ENCODE assay signal across 11 cellular contexts in the genomic region with DNA sequence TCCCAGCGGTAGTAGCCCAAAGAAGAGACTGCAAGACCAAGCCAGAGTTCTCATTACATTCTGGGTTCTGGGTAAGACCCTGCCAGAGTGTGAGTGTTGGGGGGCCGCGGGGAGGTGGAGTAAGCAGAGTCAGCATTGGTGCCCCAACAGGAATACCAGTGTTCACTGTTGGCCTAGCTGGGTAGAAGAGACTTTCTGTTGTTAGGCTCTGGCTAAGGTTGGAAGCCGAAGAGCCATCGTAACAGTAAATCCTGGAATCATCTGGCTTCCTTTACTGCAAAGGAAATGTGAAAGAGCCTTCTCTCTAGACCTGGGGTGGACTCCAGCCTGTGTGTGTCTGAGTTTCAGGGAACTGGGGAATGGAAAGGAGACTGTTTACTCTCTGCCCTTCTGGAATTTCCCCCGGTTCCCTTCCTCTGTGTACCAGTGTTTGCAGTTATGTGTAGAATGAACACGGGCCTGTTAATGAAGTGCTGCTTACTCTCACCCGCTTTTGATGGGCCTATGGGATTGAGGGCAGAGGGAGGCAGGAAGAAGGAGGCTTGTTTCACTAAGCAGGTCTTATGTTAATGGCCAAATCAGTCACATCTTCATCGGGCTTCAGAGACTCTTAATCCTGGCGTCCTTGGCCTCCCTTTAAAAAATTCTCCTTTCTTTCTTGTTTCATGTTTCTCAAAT.
DNase-seq lines count a peak whose midpoint lies in the region; ATAC-seq, FAIRE-seq and TF ChIP-seq lines count a peak whose summit lies in the region.
"Had no signal": no experiment of that assay in that cellular context is flagged by ENCODE, and none has a peak within 500 bp of the region (broad histone marks: within the 10 kb centered on the region; RNA-seq: fewer than 3 reads in every experiment).

No MANE protein-coding gene starts in this region.

- TF ChIP-seq EP300 in GM12878 (IDR thresholded peaks at IDR 0.05; ENCODE audit: borderline replicate concordance in 1 of 2, control insufficient read depth in 1 of 2, low read depth in 2 of 2, low read length in 2 of 2) = no peak

- no peak for FAIRE-seq in GM12878 (lab: Jason Lieb, UNC)

- H3K27me3 ChIP-seq in OCI-LY3 (ENCODE audit: low read depth, low read length) = no peaks in the 10 kb centered on the region
- no peaks in the 10 kb centered on the region for H3K27me3 ChIP-seq in GM12878 (replicated peaks in 1 of 2; ENCODE audit: control insufficient read depth in 2 of 2, insufficient read depth in 2 of 2, low read length in 1 of 2)
- no peaks in the 10 kb centered on the region for H3K27me3 ChIP-seq in lower lobe of right lung (ENCODE audit: low read depth)

- no peak overlapping the region for H3K9ac ChIP-seq in OCI-LY3 (ENCODE audit: low read length)
- no peak overlapping the region for H3K9ac ChIP-seq in GM12878 (ENCODE audit: control insufficient read depth, insufficient read depth, low read length)
- H3K9ac ChIP-seq: KMS-11, parathyroid adenoma had no signal

- no peaks in the 10 kb centered on the region for H4K20me1 ChIP-seq in OCI-LY3 (ENCODE audit: insufficient read depth, low read length)
- H4K20me1 ChIP-seq in GM12878 (ENCODE audit: control insufficient read depth, insufficient read depth) = no peaks in the 10 kb centered on the region

- no peak for TF ChIP-seq POLR2A in GM12878 (IDR thresholded peaks at IDR 0.05; ENCODE audit: low read depth, low read length)

- TF ChIP-seq CTCF in OCI-LY3 (IDR thresholded peaks at IDR 0.05; ENCODE audit: low read depth, low read length) (no peak), GM12878 (IDR thresholded peaks at IDR 0.05 in 2 of 3, conservative IDR thresholded peaks at IDR 0.05 in 1 of 3; ENCODE audit: control insufficient read depth in 2 of 3, extremely low read depth in 1 of 3, insufficient read depth in 1 of 3, low read depth in 3 of 3, low read length in 3 of 3) (no peak), lower lobe of right lung (IDR thresholded peaks at IDR 0.05) (no peak)

- in situ Hi-C loops in GM12878 (cut with MboI) = no loop called here

- no peaks in the 10 kb centered on the region for H3K9me3 ChIP-seq in OCI-LY3 (ENCODE audit: insufficient read depth, low read length)
- no peaks in the 10 kb centered on the region for H3K9me3 ChIP-seq in GM12878 (replicated peaks; ENCODE audit: control insufficient read depth, insufficient read depth, low read length)
- no peaks in the 10 kb centered on the region for H3K9me3 ChIP-seq in lower lobe of right lung

- RAD21 ChIA-PET in GM12878 (lab: Charles Lee; ENCODE audit: unreplicated experiment) = no interaction called here

- no TSS peak for BruUV-seq in GM12878 (replicated peaks; lab: Mats Ljungman, UMichigan)

- DNase-seq in GM12878 (ENCODE audit: low read depth, low spot score) = no peak
- no peak for DNase-seq in lower lobe of right lung
- DNase-seq in HPDE6-E6E7 (ENCODE audit: extremely low spot score) = no peak
- DNase-seq in activated CD4-positive, alpha-beta T cell treated with anti-CD3 and anti-CD28 coated beads, Interleukin-2, amount 50 U/mL, for 48 hours = no peak
- DNase-seq: DMS 273 treated with DMSO at 0.1 percent for 48 hours, RPMI8226 had no signal

- intact Hi-C loops in GM12878 (cut with micrococcal nuclease; ENCODE audit: unreplicated experiment) = no loop called here
- intact Hi-C loops in lower lobe of right lung (cut with DNase I) = no loop called here

- no peaks in the 10 kb centered on the region for H3K36me3 ChIP-seq in OCI-LY3 (replicated peaks; ENCODE audit: low read depth, low read length)
- no peaks in the 10 kb centered on the region for H3K36me3 ChIP-seq in GM12878 (ENCODE audit: control insufficient read depth in 2 of 2, insufficient read depth in 2 of 2, low read length in 1 of 2)
- peaks cover 6% of the 10 kb centered on the region for H3K36me3 ChIP-seq in lower lobe of right lung

- SMC1A ChIA-PET in GM12878 (lab: Charles Lee; ENCODE audit: uncharacterized antibody, unreplicated experiment) = no interaction called here

- no peaks in the 10 kb centered on the region for H3K79me2 ChIP-seq in OCI-LY3 (ENCODE audit: low read length)
- no peaks in the 10 kb centered on the region for H3K79me2 ChIP-seq in GM12878 (ENCODE audit: control insufficient read depth, insufficient read depth, low read length)

- H3K4me1 ChIP-seq in OCI-LY3 (ENCODE audit: low read length) (peaks cover 14% of the 10 kb centered on the region), GM12878 (ENCODE audit: control insufficient read depth, insufficient read depth, low read length) (peaks cover 2% of the 10 kb centered on the region; the same call in 1 of the 2 replicates), lower lobe of right lung (peaks cover 33% of the 10 kb centered on the region)
- H3K4me1 ChIP-seq: parathyroid adenoma had no signal

- H2AFZ ChIP-seq in OCI-LY3 (ENCODE audit: low read depth, low read length) (no peak overlapping the region), GM12878 (ENCODE audit: control insufficient read depth, low read depth, low read length) (no peak overlapping the region)
- H2AFZ ChIP-seq: parathyroid adenoma had no signal

- POLR2A ChIA-PET in GM12878 (lab: Charles Lee) = interaction anchor here (0.7 to 0.8 kb wide), 2 partner anchors 59 to 88 kb away, joined by 3 to 7 read pairs; no protein-coding TSS in a partner anchor

- TF ChIP-seq RAD21 in GM12878 (IDR thresholded peaks at IDR 0.05; ENCODE audit: insufficient read depth, low read depth, low read length) = no peak

- H3K4me2 ChIP-seq in OCI-LY3 (ENCODE audit: low read length) = peak overlapping the region; percentile 35
- no peak overlapping the region for H3K4me2 ChIP-seq in GM12878 (ENCODE audit: control insufficient read depth, insufficient read depth)
- H3K4me2 ChIP-seq: KMS-11 had no signal

- H3K4me3 ChIP-seq in OCI-LY3 (ENCODE audit: low read length) (no peak overlapping the region), GM12878 (no peak overlapping the region), lower lobe of right lung (no peak overlapping the region)

- H3K27ac ChIP-seq in OCI-LY3 (ENCODE audit: low read length) = no peak overlapping the region
- H3K27ac ChIP-seq in GM12878 (ENCODE audit: control insufficient read depth, insufficient read depth) = no peak overlapping the region
- H3K27ac ChIP-seq in lower lobe of right lung = peak overlapping the region; percentile 26
- peak overlapping the region; percentile 5 for H3K27ac ChIP-seq in temporal lobe (ENCODE audit: low read depth, low read length)
- H3K27ac ChIP-seq: KMS-11, parathyroid adenoma had no signal

- ATAC-seq in GM12878 (no peak), lower lobe of right lung (peak; percentile 64 to 84), HG03135 (IDR thresholded peaks at IDR 0.05; ENCODE audit: unreplicated experiment) (no peak)

- CTCF ChIA-PET in GM12878 (lab: Yijun Ruan, JAX) = no interaction called here

- 98% methylated on average over 10 of the region's 10 CpGs for WGBS in GM12878 (ENCODE audit: insufficient coverage, insufficient replicate concordance, low lambda C conversion rate, missing lambda C conversion rate)

TF ChIP-seq in GM12878, 131 proteins besides CTCF, POLR2A, EP300 and RAD21:
- TF ChIP-seq MLLT1 (IDR thresholded peaks at IDR 0.05) = 0 out of 2 replicates have a peak, but pooled peaks have one; percentile 5
- no peak for TF ChIP-seq ZNF687 (IDR thresholded peaks at IDR 0.05)

Comparison
In these comparisons a context has a peak if more than half of its experiments do, and no peak if none do; other contexts are left out.
1. H3K27ac ChIP-seq: peak in lower lobe of right lung (single experiment) and temporal lobe (single experiment); none in OCI-LY3 (single experiment) and GM12878 (single experiment).
2. ATAC-seq: peak in lower lobe of right lung (2 of 2); none in GM12878 (single experiment) and HG03135 (single experiment).